Comparison of ENCODE assay signal across 1 cellular context in genomic region chr14:93079865-93080403, GRCh38.
TF ChIP-seq lines count a peak whose summit lies in the region.

No MANE protein-coding gene starts in this region.

TF ChIP-seq in HepG2, 621 proteins besides CTCF, POLR2A, EP300 and RAD21 (continued from another document and continues in another):
- TF ChIP-seq MAX (IDR thresholded peaks at IDR 0.05): 0 out of 2 replicates have a peak, but pooled peaks have one; percentile 20
- no peak for TF ChIP-seq ZNF160 (CRISPR knock-in tag; IDR thresholded peaks at IDR 0.05)
- no peak for TF ChIP-seq SIX4 (CRISPR knock-in tag; IDR thresholded peaks at IDR 0.05)
- no peak for TF ChIP-seq ZNF777 (CRISPR knock-in tag; IDR thresholded peaks at IDR 0.05)
- TF ChIP-seq ZNF788 (CRISPR knock-in tag; IDR thresholded peaks at IDR 0.05; ENCODE audit: borderline replicate concordance): no peak
- TF ChIP-seq ZNF678 (CRISPR knock-in tag; IDR thresholded peaks at IDR 0.05): no peak
- no peak; the same call in 1 of the 2 replicates for TF ChIP-seq THRA (CRISPR knock-in tag; IDR thresholded peaks at IDR 0.05; ENCODE audit: borderline replicate concordance)
- no peak for TF ChIP-seq ZNF792 (CRISPR knock-in tag; IDR thresholded peaks at IDR 0.05)
- no peak for TF ChIP-seq ZNF7 (CRISPR knock-in tag; IDR thresholded peaks at IDR 0.05)
- TF ChIP-seq FOXA3 (CRISPR knock-in tag; IDR thresholded peaks at IDR 0.05): peak; percentile 91
- TF ChIP-seq NCOA2 (CRISPR knock-in tag; IDR thresholded peaks at IDR 0.05): 0 out of 2 replicates have a peak, but pooled peaks have one; percentile 40
- TF ChIP-seq ZNF333 (CRISPR knock-in tag; IDR thresholded peaks at IDR 0.05; ENCODE audit: borderline replicate concordance): no peak
- TF ChIP-seq U2AF1 (optimal IDR thresholded peaks at IDR 0.05; ENCODE audit: low read depth, low read length): no peak
- no peak for TF ChIP-seq SETDB1 (CRISPR knock-in tag; IDR thresholded peaks at IDR 0.05; ENCODE audit: borderline replicate concordance)
- TF ChIP-seq ZMYM3 (CRISPR knock-in tag; IDR thresholded peaks at IDR 0.05): peak; percentile 12; the same call in 1 of the 2 replicates
- no peak for TF ChIP-seq ZMYM4 (CRISPR knock-in tag; IDR thresholded peaks at IDR 0.05)
- TF ChIP-seq, protein P1, sequence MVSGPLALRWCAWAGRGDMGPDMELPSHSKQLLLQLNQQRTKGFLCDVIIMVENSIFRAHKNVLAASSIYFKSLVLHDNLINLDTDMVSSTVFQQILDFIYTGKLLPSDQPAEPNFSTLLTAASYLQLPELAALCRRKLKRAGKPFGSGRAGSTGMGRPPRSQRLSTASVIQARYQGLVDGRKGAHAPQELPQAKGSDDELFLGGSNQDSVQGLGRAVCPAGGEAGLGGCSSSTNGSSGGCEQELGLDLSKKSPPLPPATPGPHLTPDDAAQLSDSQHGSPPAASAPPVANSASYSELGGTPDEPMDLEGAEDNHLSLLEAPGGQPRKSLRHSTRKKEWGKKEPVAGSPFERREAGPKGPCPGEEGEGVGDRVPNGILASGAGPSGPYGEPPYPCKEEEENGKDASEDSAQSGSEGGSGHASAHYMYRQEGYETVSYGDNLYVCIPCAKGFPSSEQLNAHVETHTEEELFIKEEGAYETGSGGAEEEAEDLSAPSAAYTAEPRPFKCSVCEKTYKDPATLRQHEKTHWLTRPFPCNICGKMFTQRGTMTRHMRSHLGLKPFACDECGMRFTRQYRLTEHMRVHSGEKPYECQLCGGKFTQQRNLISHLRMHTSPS (CRISPR knock-in tag; IDR thresholded peaks at IDR 0.05; ENCODE audit: low read depth): no peak
- no peak for TF ChIP-seq MYNN (CRISPR knock-in tag; IDR thresholded peaks at IDR 0.05; ENCODE audit: low read depth)
- no peak for TF ChIP-seq BRD4 (CRISPR knock-in tag; IDR thresholded peaks at IDR 0.05)
- TF ChIP-seq ZNF382 (CRISPR knock-in tag; IDR thresholded peaks at IDR 0.05; ENCODE audit: borderline replicate concordance): no peak
- no peak for TF ChIP-seq KLF12 (CRISPR knock-in tag; IDR thresholded peaks at IDR 0.05; ENCODE audit: borderline replicate concordance)
- no peak for TF ChIP-seq PAWR (CRISPR knock-in tag; IDR thresholded peaks at IDR 0.05; ENCODE audit: borderline replicate concordance)
- TF ChIP-seq, protein P2, sequence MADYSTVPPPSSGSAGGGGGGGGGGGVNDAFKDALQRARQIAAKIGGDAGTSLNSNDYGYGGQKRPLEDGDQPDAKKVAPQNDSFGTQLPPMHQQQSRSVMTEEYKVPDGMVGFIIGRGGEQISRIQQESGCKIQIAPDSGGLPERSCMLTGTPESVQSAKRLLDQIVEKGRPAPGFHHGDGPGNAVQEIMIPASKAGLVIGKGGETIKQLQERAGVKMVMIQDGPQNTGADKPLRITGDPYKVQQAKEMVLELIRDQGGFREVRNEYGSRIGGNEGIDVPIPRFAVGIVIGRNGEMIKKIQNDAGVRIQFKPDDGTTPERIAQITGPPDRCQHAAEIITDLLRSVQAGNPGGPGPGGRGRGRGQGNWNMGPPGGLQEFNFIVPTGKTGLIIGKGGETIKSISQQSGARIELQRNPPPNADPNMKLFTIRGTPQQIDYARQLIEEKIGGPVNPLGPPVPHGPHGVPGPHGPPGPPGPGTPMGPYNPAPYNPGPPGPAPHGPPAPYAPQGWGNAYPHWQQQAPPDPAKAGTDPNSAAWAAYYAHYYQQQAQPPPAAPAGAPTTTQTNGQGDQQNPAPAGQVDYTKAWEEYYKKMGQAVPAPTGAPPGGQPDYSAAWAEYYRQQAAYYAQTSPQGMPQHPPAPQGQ (CRISPR knock-in tag; IDR thresholded peaks at IDR 0.05; ENCODE audit: borderline replicate concordance): no peak
- no peak for TF ChIP-seq ZNF138 (CRISPR knock-in tag; IDR thresholded peaks at IDR 0.05; ENCODE audit: low read depth)
- TF ChIP-seq ZNF275 (CRISPR knock-in tag; IDR thresholded peaks at IDR 0.05; ENCODE audit: borderline replicate concordance): no peak
- TF ChIP-seq, protein P3, sequence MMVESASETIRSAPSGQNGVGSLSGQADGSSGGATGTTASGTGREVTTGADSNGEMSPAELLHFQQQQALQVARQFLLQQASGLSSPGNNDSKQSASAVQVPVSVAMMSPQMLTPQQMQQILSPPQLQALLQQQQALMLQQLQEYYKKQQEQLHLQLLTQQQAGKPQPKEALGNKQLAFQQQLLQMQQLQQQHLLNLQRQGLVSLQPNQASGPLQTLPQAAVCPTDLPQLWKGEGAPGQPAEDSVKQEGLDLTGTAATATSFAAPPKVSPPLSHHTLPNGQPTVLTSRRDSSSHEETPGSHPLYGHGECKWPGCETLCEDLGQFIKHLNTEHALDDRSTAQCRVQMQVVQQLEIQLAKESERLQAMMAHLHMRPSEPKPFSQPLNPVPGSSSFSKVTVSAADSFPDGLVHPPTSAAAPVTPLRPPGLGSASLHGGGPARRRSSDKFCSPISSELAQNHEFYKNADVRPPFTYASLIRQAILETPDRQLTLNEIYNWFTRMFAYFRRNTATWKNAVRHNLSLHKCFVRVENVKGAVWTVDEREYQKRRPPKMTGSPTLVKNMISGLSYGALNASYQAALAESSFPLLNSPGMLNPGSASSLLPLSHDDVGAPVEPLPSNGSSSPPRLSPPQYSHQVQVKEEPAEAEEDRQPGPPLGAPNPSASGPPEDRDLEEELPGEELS (CRISPR knock-in tag; IDR thresholded peaks at IDR 0.05): peak; percentile 72
- no peak for TF ChIP-seq SCMH1 (CRISPR knock-in tag; IDR thresholded peaks at IDR 0.05; ENCODE audit: borderline replicate concordance)
- 0 out of 2 replicates have a peak, but pooled peaks have one; percentile 30 for TF ChIP-seq NR2F2 (IDR thresholded peaks at IDR 0.05; ENCODE audit: borderline replicate concordance, low read depth)
- TF ChIP-seq SALL1 (CRISPR knock-in tag; IDR thresholded peaks at IDR 0.05): peak; percentile 37; the same call in 1 of the 2 replicates
- TF ChIP-seq NR2F1 (CRISPR knock-in tag; IDR thresholded peaks at IDR 0.05): 0 out of 4 replicates have a peak, but pooled peaks of 1 of the 2 experiments have one; percentile 36
- TF ChIP-seq ZNF33A (CRISPR knock-in tag; IDR thresholded peaks at IDR 0.05; ENCODE audit: borderline replicate concordance): no peak
- TF ChIP-seq, protein P4, sequence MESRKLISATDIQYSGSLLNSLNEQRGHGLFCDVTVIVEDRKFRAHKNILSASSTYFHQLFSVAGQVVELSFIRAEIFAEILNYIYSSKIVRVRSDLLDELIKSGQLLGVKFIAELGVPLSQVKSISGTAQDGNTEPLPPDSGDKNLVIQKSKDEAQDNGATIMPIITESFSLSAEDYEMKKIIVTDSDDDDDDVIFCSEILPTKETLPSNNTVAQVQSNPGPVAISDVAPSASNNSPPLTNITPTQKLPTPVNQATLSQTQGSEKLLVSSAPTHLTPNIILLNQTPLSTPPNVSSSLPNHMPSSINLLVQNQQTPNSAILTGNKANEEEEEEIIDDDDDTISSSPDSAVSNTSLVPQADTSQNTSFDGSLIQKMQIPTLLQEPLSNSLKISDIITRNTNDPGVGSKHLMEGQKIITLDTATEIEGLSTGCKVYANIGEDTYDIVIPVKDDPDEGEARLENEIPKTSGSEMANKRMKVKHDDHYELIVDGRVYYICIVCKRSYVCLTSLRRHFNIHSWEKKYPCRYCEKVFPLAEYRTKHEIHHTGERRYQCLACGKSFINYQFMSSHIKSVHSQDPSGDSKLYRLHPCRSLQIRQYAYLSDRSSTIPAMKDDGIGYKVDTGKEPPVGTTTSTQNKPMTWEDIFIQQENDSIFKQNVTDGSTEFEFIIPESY (CRISPR knock-in tag; IDR thresholded peaks at IDR 0.05): peak; percentile 93
- TF ChIP-seq TP53 (CRISPR knock-in tag; conservative IDR thresholded peaks at IDR 0.05): no peak
- peak; percentile 70 for TF ChIP-seq ELF3 (CRISPR knock-in tag; IDR thresholded peaks at IDR 0.05)
- TF ChIP-seq ZNF326 (CRISPR knock-in tag; IDR thresholded peaks at IDR 0.05; ENCODE audit: borderline replicate concordance): no peak
- peak; percentile 13; the same call in 1 of the 2 replicates for TF ChIP-seq CREM (IDR thresholded peaks at IDR 0.05)
- no peak for TF ChIP-seq CREM (CRISPR knock-in tag; IDR thresholded peaks at IDR 0.05)
- TF ChIP-seq TBL1XR1 (IDR thresholded peaks at IDR 0.05; ENCODE audit: borderline replicate concordance, low read length, partially characterized antibody): peak; percentile 76
- TF ChIP-seq ZC3H13 (CRISPR knock-in tag; IDR thresholded peaks at IDR 0.05): no peak
- TF ChIP-seq MXD3 (CRISPR knock-in tag; IDR thresholded peaks at IDR 0.05): no peak
- no peak for TF ChIP-seq TEAD3 (CRISPR knock-in tag; optimal IDR thresholded peaks at IDR 0.05; ENCODE audit: borderline replicate concordance)
- TF ChIP-seq PATZ1 (CRISPR knock-in tag; IDR thresholded peaks at IDR 0.05): no peak
- TF ChIP-seq FOXK1 (CRISPR knock-in tag; IDR thresholded peaks at IDR 0.05; ENCODE audit: borderline replicate concordance, low read depth): peak; percentile 67; the same call in 1 of the 2 replicates
- TF ChIP-seq PAX8 (CRISPR knock-in tag; IDR thresholded peaks at IDR 0.05; ENCODE audit: borderline replicate concordance): no peak
- TF ChIP-seq, protein P5, sequence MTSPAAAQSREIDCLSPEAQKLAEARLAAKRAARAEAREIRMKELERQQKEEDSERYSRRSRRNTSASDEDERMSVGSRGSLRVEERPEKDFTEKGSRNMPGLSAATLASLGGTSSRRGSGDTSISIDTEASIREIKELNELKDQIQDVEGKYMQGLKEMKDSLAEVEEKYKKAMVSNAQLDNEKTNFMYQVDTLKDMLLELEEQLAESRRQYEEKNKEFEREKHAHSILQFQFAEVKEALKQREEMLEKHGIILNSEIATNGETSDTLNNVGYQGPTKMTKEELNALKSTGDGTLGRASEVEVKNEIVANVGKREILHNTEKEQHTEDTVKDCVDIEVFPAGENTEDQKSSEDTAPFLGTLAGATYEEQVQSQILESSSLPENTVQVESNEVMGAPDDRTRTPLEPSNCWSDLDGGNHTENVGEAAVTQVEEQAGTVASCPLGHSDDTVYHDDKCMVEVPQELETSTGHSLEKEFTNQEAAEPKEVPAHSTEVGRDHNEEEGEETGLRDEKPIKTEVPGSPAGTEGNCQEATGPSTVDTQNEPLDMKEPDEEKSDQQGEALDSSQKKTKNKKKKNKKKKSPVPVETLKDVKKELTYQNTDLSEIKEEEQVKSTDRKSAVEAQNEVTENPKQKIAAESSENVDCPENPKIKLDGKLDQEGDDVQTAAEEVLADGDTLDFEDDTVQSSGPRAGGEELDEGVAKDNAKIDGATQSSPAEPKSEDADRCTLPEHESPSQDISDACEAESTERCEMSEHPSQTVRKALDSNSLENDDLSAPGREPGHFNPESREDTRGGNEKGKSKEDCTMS (CRISPR knock-in tag; conservative IDR thresholded peaks at IDR 0.05): no peak
- TF ChIP-seq MTF2 (CRISPR knock-in tag; IDR thresholded peaks at IDR 0.05; ENCODE audit: borderline replicate concordance): no peak
- no peak for TF ChIP-seq REPIN1 (CRISPR knock-in tag; IDR thresholded peaks at IDR 0.05; ENCODE audit: borderline replicate concordance, low read depth)
- TF ChIP-seq SATB2 (CRISPR knock-in tag; IDR thresholded peaks at IDR 0.05): no peak
- TF ChIP-seq POGK (CRISPR knock-in tag; conservative IDR thresholded peaks at IDR 0.05): no peak
- no peak for TF ChIP-seq MAFK (conservative IDR thresholded peaks at IDR 0.05 in 1 of 2, IDR thresholded peaks at IDR 0.05 in 1 of 2; ENCODE audit: low read length in 2 of 2)
